17 cellular contexts compared by ENCODE assay signal in genomic region chr11:125348141-125348651, GRCh38.
DNase-seq lines count a peak whose midpoint lies in the region; ATAC-seq, FAIRE-seq and TF ChIP-seq lines count a peak whose summit lies in the region.
"Had no signal": no experiment of that assay in that cellular context is flagged by ENCODE, and none has a peak within 500 bp of the region (broad histone marks: within the 10 kb centered on the region; RNA-seq: fewer than 3 reads in every experiment).

No MANE protein-coding gene starts in this region.

- H3K4me1 Mint-ChIP-seq in GM23338, result peaks cover 62% of the 10 kb centered on the region
- peaks cover 32% of the 10 kb centered on the region for H3K4me1 Mint-ChIP-seq in glutamatergic neuron (ENCODE audit: low read depth, unreplicated experiment)
- H3K4me1 Mint-ChIP-seq: activated naive CD4-positive, alpha-beta T cell treated with anti-CD3 and anti-CD28 coated beads, Interleukin-2, amount 10 ng/mL, durations not matched to agents 7 days and 5 days had no signal

- no peak overlapping the region for H3K4me3 ChIP-seq in GM23338
- no peak overlapping the region for H3K4me3 ChIP-seq in trophoblast cell (ENCODE audit: low read depth, low read length)
- H3K4me3 ChIP-seq: BLaER1, esophagus squamous epithelium, right atrium auricular region had no signal

- DNase-seq in GM23338 (ENCODE audit: low spot score) (peak; percentile 26), SK-MEL-5 (ENCODE audit: low read depth, low spot score) (peak; percentile 26), glutamatergic neuron (peak; percentile 84), trophoblast cell (no peak), inferior parietal cortex (ENCODE audit: extremely low spot score) (no peak), NCI-H446 treated with DMSO at 0.1 percent for 48 hours (lab: John Stamatoyannopoulos, UW) (no peak), D721Med (ENCODE audit: insufficient read length, low spot score) (no peak)
- no peak for DNase-seq in stimulated activated naive CD4-positive, alpha-beta T cell (lab: John Stamatoyannopoulos, UW)
- DNase-seq: esophagus squamous epithelium, KG1, MV-4-11, NCI-H187 had no signal

- H2AFZ ChIP-seq in GM23338 (no peak overlapping the region), trophoblast cell (ENCODE audit: insufficient read depth, low read length, poor library complexity) (no peak overlapping the region)

- H3K4me1 ChIP-seq in GM23338 (ENCODE audit: insufficient read depth) (peaks cover 26% of the 10 kb centered on the region), trophoblast cell (ENCODE audit: control insufficient read depth in 1 of 2, insufficient read depth in 2 of 2, low read length in 2 of 2) (peaks cover 9 to 25% of the 10 kb centered on the region in 2 experiments)
- H3K4me1 ChIP-seq: BLaER1 had no signal

- H3K36me3 Mint-ChIP-seq in GM23338 (ENCODE audit: low read depth) (no peaks in the 10 kb centered on the region), glutamatergic neuron (ENCODE audit: unreplicated experiment) (no peaks in the 10 kb centered on the region)
- H3K36me3 Mint-ChIP-seq: activated naive CD4-positive, alpha-beta T cell treated with anti-CD3 and anti-CD28 coated beads, Interleukin-2, amount 10 ng/mL, durations not matched to agents 7 days and 5 days had no signal

- no peak overlapping the region for H3K27ac ChIP-seq in GM23338 (ENCODE audit: low read depth)
- H3K27ac ChIP-seq in trophoblast cell (ENCODE audit: low read depth, low read length), result no peak overlapping the region
- H3K27ac ChIP-seq: BLaER1, esophagus squamous epithelium, right atrium auricular region, RWPE1 had no signal

- H3K9ac ChIP-seq in trophoblast cell (ENCODE audit: low read length), result no peak overlapping the region
- H3K9ac ChIP-seq: BLaER1 had no signal

- H3K4me2 ChIP-seq in GM23338, result peak overlapping the region; percentile 1
- no peak overlapping the region for H3K4me2 ChIP-seq in trophoblast cell (ENCODE audit: low read length)
- H3K4me2 ChIP-seq: BLaER1 had no signal

- H4K91ac ChIP-seq in trophoblast cell (ENCODE audit: low read depth, low read length), result peak overlapping the region; percentile 5

- H3K9me3 ChIP-seq in trophoblast cell (ENCODE audit: insufficient read depth, low read depth, low read length), result no peaks in the 10 kb centered on the region
- H3K9me3 ChIP-seq: BLaER1, esophagus squamous epithelium, right atrium auricular region had no signal

- H3K27me3 ChIP-seq in GM23338 (ENCODE audit: insufficient read depth), result peaks cover 9% of the 10 kb centered on the region; the same call in 1 of the 2 replicates
- H3K27me3 ChIP-seq in trophoblast cell (ENCODE audit: insufficient read depth, low read length), result no peaks in the 10 kb centered on the region
- H3K27me3 ChIP-seq: BLaER1, right atrium auricular region had no signal

- TF ChIP-seq CTCF in GM23338 (conservative IDR thresholded peaks at IDR 0.05; ENCODE audit: low read depth in 2 of 2) (no peak), glutamatergic neuron (IDR thresholded peaks at IDR 0.05; ENCODE audit: partially characterized antibody, unreplicated experiment) (no peak), D721Med (IDR thresholded peaks at IDR 0.05; ENCODE audit: insufficient read depth, missing control alignments) (no peak)

- H3K23ac ChIP-seq in trophoblast cell (ENCODE audit: low read length), result no peak overlapping the region

- H3K79me2 ChIP-seq in GM23338 (replicated peaks; ENCODE audit: insufficient read depth) (no peaks in the 10 kb centered on the region), trophoblast cell (ENCODE audit: control insufficient read depth, insufficient read depth, low read length, poor library complexity) (no peaks in the 10 kb centered on the region)

- no peaks in the 10 kb centered on the region for H3K79me1 ChIP-seq in trophoblast cell (ENCODE audit: low read length)

- H3K27ac Mint-ChIP-seq in GM23338 (no peak overlapping the region), glutamatergic neuron (ENCODE audit: unreplicated experiment) (peak overlapping the region; percentile 89)
- H3K27ac Mint-ChIP-seq: activated CD8-positive, alpha-beta T cell treated with anti-CD3 and anti-CD28 coated beads, Interleukin-2, amount 10 ng/mL, durations not matched to agents 7 days and 5 days; activated naive CD4-positive, alpha-beta T cell treated with anti-CD3 and anti-CD28 coated beads, Interleukin-2, amount 10 ng/mL, durations not matched to agents 7 days and 5 days had no signal

- H2AK5ac ChIP-seq in trophoblast cell (ENCODE audit: low read length), result no peak overlapping the region

- H3K14ac ChIP-seq in trophoblast cell (ENCODE audit: low read length), result no peak overlapping the region

- no peak overlapping the region for H4K8ac ChIP-seq in trophoblast cell (ENCODE audit: low read depth, low read length)

- H3K4me3 Mint-ChIP-seq in GM23338 (no peak overlapping the region), glutamatergic neuron (ENCODE audit: unreplicated experiment) (peak overlapping the region; percentile 40)
- H3K4me3 Mint-ChIP-seq: activated CD8-positive, alpha-beta T cell treated with anti-CD3 and anti-CD28 coated beads, Interleukin-2, amount 10 ng/mL, durations not matched to agents 7 days and 5 days; activated naive CD4-positive, alpha-beta T cell treated with anti-CD3 and anti-CD28 coated beads, Interleukin-2, amount 10 ng/mL, durations not matched to agents 7 days and 5 days had no signal

- H3K9me3 Mint-ChIP-seq in GM23338, result no peaks in the 10 kb centered on the region
- peaks cover 9% of the 10 kb centered on the region for H3K9me3 Mint-ChIP-seq in glutamatergic neuron (ENCODE audit: unreplicated experiment)
- H3K9me3 Mint-ChIP-seq: activated naive CD4-positive, alpha-beta T cell treated with anti-CD3 and anti-CD28 coated beads, Interleukin-2, amount 10 ng/mL, durations not matched to agents 7 days and 5 days had no signal

- no peak overlapping the region for H4K12ac ChIP-seq in trophoblast cell (ENCODE audit: low read depth, low read length)

- no CpG with 5 or more reads among the region's 13 CpGs for WGBS in trophoblast cell (ENCODE audit: extremely low coverage, insufficient coverage, insufficient read length)

- no peak overlapping the region for H2BK120ac ChIP-seq in trophoblast cell (ENCODE audit: insufficient read depth, low read length, poor library complexity)

- no peaks in the 10 kb centered on the region for H3K9me2 ChIP-seq in GM23338 (ENCODE audit: insufficient read depth)

- no peak overlapping the region for H2BK12ac ChIP-seq in trophoblast cell (ENCODE audit: low read length)

- H3K4ac ChIP-seq in trophoblast cell (ENCODE audit: low read depth, low read length), result no peak overlapping the region

- H3K27me3 Mint-ChIP-seq in GM23338 (ENCODE audit: insufficient read depth, low read depth, poor library complexity) (peaks cover 28% of the 10 kb centered on the region), glutamatergic neuron (ENCODE audit: unreplicated experiment) (peaks cover 5% of the 10 kb centered on the region)

- H2BK5ac ChIP-seq in trophoblast cell (ENCODE audit: low read depth, low read length, poor library complexity), result no peak overlapping the region

- FAIRE-seq in D721Med (lab: Jason Lieb, UNC), result no peak

- H3F3A ChIP-seq in GM23338 (replicated peaks; ENCODE audit: low read depth), result no peaks in the 10 kb centered on the region

- no peaks in the 10 kb centered on the region for H4K20me1 ChIP-seq in GM23338 (replicated peaks; ENCODE audit: insufficient read depth)
- H4K20me1 ChIP-seq: BLaER1 had no signal

- in situ Hi-C loops in SK-MEL-5 (cut with HindIII; ENCODE audit: low pct_unique_long_range_greater_than_20kb, low sequenced_read_pairs), result no loop called here

- no peaks in the 10 kb centered on the region for H3K36me3 ChIP-seq in GM23338 (ENCODE audit: insufficient read depth)
- H3K36me3 ChIP-seq in trophoblast cell (ENCODE audit: control insufficient read depth in 1 of 2, insufficient read depth in 2 of 2, low read length in 2 of 2), result no peaks in the 10 kb centered on the region
- H3K36me3 ChIP-seq: BLaER1, esophagus squamous epithelium, right atrium auricular region had no signal

- peak; percentile 8 for ATAC-seq in GM23338

- no peak overlapping the region for H3K18ac ChIP-seq in trophoblast cell (ENCODE audit: low read length)

TF ChIP-seq in GM23338, 12 proteins besides CTCF, POLR2A, EP300 and RAD21 (continues in another document):
- TF ChIP-seq ZNF331 (CRISPR knock-in tag; IDR thresholded peaks at IDR 0.05; ENCODE audit: low read depth) (no peak), REST (IDR thresholded peaks at IDR 0.05; ENCODE audit: unreplicated experiment) (no peak), EZH2 (IDR thresholded peaks at IDR 0.05; ENCODE audit: low read depth, unreplicated experiment) (no peak), ETS1 (IDR thresholded peaks at IDR 0.05) (no peak)

Comparison
In these comparisons a context has a peak if more than half of its experiments do, and no peak if none do; other contexts are left out.
1. DNase-seq: peak in GM23338 (single experiment), SK-MEL-5 (single experiment) and glutamatergic neuron (single experiment); none in trophoblast cell (0 of 2), inferior parietal cortex (single experiment), NCI-H446 treated with DMSO at 0.1 percent for 48 hours (single experiment), stimulated activated naive CD4-positive, alpha-beta T cell (0 of 6) and D721Med (single experiment).